In genomic region chr2:58109481-58109880, GRCh38 we compare ENCODE assay signal across 26 cellular contexts.
A peak's percentile ranks its signal among the peaks of the same experiment; 100 is the strongest.
DNase-seq lines count a peak whose midpoint lies in the region; ATAC-seq, FAIRE-seq and TF ChIP-seq lines count a peak whose summit lies in the region.
"Had no signal": no experiment of that assay in that cellular context is flagged by ENCODE, and none has a peak within 500 bp of the region (broad histone marks: within the 10 kb centered on the region; RNA-seq: fewer than 3 reads in every experiment).

No MANE protein-coding gene starts in this region.

- FAIRE-seq in small intestine (lab: Jason Lieb, UNC) = no peak
- FAIRE-seq: G401.6 had no signal

- H3K4me1 Mint-ChIP-seq in activated naive CD4-positive, alpha-beta T cell treated with anti-CD3 and anti-CD28 coated beads for 36 hours (ENCODE audit: low read depth) = peaks cover 13% of the 10 kb centered on the region
- H3K4me1 Mint-ChIP-seq in activated B cell treated with CpG ODN at 0.5 μM for 24 hours = peaks cover 11% of the 10 kb centered on the region

- no peak overlapping the region for H3K4me3 ChIP-seq in small intestine (ENCODE audit: low read depth in 1 of 2, low read length in 2 of 2)
- H3K4me3 ChIP-seq: GM23338, SJCRH30 had no signal

- intact Hi-C loops in activated naive CD4-positive, alpha-beta T cell treated with anti-CD3 and anti-CD28 coated beads for 36 hours (cut with micrococcal nuclease) = loop anchor here (2.0 kb wide), 1 partner anchor 37 kb away; no protein-coding TSS in a partner anchor
- intact Hi-C loops in activated B cell treated with CpG ODN at 0.5 μM for 24 hours (cut with micrococcal nuclease) = no loop called here

- WGBS in small intestine, 3 donors = 93 to 100% (median 96%) methylated on average over 2 of the region's 2 CpGs

- DNase-seq in activated naive CD4-positive, alpha-beta T cell treated with anti-CD3 and anti-CD28 coated beads for 36 hours = peak; percentile 5
- DNase-seq in activated naive CD4-positive, alpha-beta T cell treated with Interleukin-2 at 50 U/mL for 16 hours = no peak
- DNase-seq in activated B cell treated with CpG ODN at 0.5 μM for 24 hours (no peak), foreskin keratinocyte (no peak), small intestine (no peak), NCI-H2081 treated with DMSO at 0.1 percent for 48 hours (lab: John Stamatoyannopoulos, UW) (no peak), NOMO-1 treated with dmso at 0.1 percent for 144 hours (lab: John Stamatoyannopoulos, UW; ENCODE audit: unreplicated experiment) (no peak)
- DNase-seq: BE2C; CD4-positive, CD25-positive, alpha-beta regulatory T cell; COR-L47; DMS 273 treated with DMSO at 0.1 percent for 48 hours; DND-41; HCEC 1CT; KG1; MV-4-11; NCI-H1694 treated with DMSO at 0.1 percent for 48 hours; NCI-H2107; NCI-H2227 treated with DMSO at 0.1 percent for 48 hours; NCI-H510A treated with DMSO at 0.1 percent for 48 hours; NCI-H82; SJCRH30 had no signal

- no peaks in the 10 kb centered on the region for H3K36me3 ChIP-seq in small intestine (ENCODE audit: control insufficient read depth in 2 of 2, insufficient read depth in 2 of 2, low read length in 2 of 2)
- H3K36me3 ChIP-seq: BE2C, SJCRH30 had no signal

- no peak overlapping the region for H3K27ac Mint-ChIP-seq in activated naive CD4-positive, alpha-beta T cell treated with anti-CD3 and anti-CD28 coated beads for 36 hours
- H3K27ac Mint-ChIP-seq in activated B cell treated with CpG ODN at 0.5 μM for 24 hours = peak overlapping the region; percentile 10
- H3K27ac Mint-ChIP-seq: CD4-positive, CD25-positive, alpha-beta regulatory T cell; GM23338 had no signal

- POLR2A ChIA-PET in activated B cell treated with CpG ODN at 0.5 μM for 24 hours (lab: Charles Lee) = interaction anchor here (1.0 kb wide), 1 partner anchor 63 kb away, joined by 3 read pairs; the partner anchor contains the start of gene VRK2

- no peak overlapping the region for H3K4me3 Mint-ChIP-seq in activated naive CD4-positive, alpha-beta T cell treated with anti-CD3 and anti-CD28 coated beads for 36 hours
- H3K4me3 Mint-ChIP-seq in activated B cell treated with CpG ODN at 0.5 μM for 24 hours = no peak overlapping the region
- H3K4me3 Mint-ChIP-seq: CD4-positive, CD25-positive, alpha-beta regulatory T cell; GM23338 had no signal

- ATAC-seq in activated B cell treated with CpG ODN at 0.5 μM for 24 hours (ENCODE audit: low read depth) = no peak
- ATAC-seq in foreskin keratinocyte = no peak
- no peak for ATAC-seq in GM19351 (IDR thresholded peaks at IDR 0.05; ENCODE audit: unreplicated experiment)
- ATAC-seq: GM23338 had no signal

- H3K4me1 ChIP-seq in foreskin keratinocyte (peaks cover 46% of the 10 kb centered on the region), small intestine (ENCODE audit: control insufficient read depth in 2 of 2, insufficient read depth in 1 of 2, low read depth in 1 of 2, low read length in 1 of 2) (no peaks in the 10 kb centered on the region)
- H3K4me1 ChIP-seq: BE2C, SJCRH30 had no signal

- H3K9me3 ChIP-seq in small intestine (ENCODE audit: control insufficient read depth, low read depth) = no peaks in the 10 kb centered on the region
- H3K9me3 ChIP-seq: BE2C, SJCRH30 had no signal

- TF ChIP-seq CTCF in activated B cell treated with CpG ODN at 0.5 μM for 24 hours (IDR thresholded peaks at IDR 0.05) (no peak), foreskin keratinocyte (conservative IDR thresholded peaks at IDR 0.05) (no peak)

- CTCF ChIA-PET in activated naive CD4-positive, alpha-beta T cell treated with anti-CD3 and anti-CD28 coated beads for 36 hours (lab: Charles Lee) = no interaction called here
- CTCF ChIA-PET in activated B cell treated with CpG ODN at 0.5 μM for 24 hours (lab: Charles Lee) = no interaction called here

- no peaks in the 10 kb centered on the region for H3K9me3 Mint-ChIP-seq in activated naive CD4-positive, alpha-beta T cell treated with anti-CD3 and anti-CD28 coated beads for 36 hours
- H3K9me3 Mint-ChIP-seq in activated B cell treated with CpG ODN at 0.5 μM for 24 hours = no peaks in the 10 kb centered on the region
- H3K9me3 Mint-ChIP-seq: GM23338 had no signal

- peaks cover 8% of the 10 kb centered on the region for H3K36me3 Mint-ChIP-seq in activated naive CD4-positive, alpha-beta T cell treated with anti-CD3 and anti-CD28 coated beads for 36 hours (ENCODE audit: low read depth)
- H3K36me3 Mint-ChIP-seq in activated B cell treated with CpG ODN at 0.5 μM for 24 hours (ENCODE audit: low read depth) = peaks cover 38% of the 10 kb centered on the region

- H3K27ac ChIP-seq in foreskin keratinocyte (peak overlapping the region; percentile 91), small intestine (ENCODE audit: low read depth in 1 of 2, low read length in 1 of 2) (no peak overlapping the region)
- H3K27ac ChIP-seq: 22Rv1, RWPE1, SJCRH30 had no signal

- no peaks in the 10 kb centered on the region for H3K27me3 ChIP-seq in foreskin keratinocyte
- H3K27me3 ChIP-seq in small intestine (ENCODE audit: control insufficient read depth in 2 of 2, insufficient read depth in 2 of 2, low read length in 2 of 2) = no peaks in the 10 kb centered on the region
- H3K27me3 ChIP-seq: BE2C, SJCRH30 had no signal

- no peaks in the 10 kb centered on the region for H3K27me3 Mint-ChIP-seq in activated naive CD4-positive, alpha-beta T cell treated with anti-CD3 and anti-CD28 coated beads for 36 hours (ENCODE audit: low read depth)
- no peaks in the 10 kb centered on the region for H3K27me3 Mint-ChIP-seq in activated B cell treated with CpG ODN at 0.5 μM for 24 hours
- H3K27me3 Mint-ChIP-seq: CD4-positive, CD25-positive, alpha-beta regulatory T cell had no signal
